ENCODE assay signal across 27 cellular contexts in the genomic region with DNA sequence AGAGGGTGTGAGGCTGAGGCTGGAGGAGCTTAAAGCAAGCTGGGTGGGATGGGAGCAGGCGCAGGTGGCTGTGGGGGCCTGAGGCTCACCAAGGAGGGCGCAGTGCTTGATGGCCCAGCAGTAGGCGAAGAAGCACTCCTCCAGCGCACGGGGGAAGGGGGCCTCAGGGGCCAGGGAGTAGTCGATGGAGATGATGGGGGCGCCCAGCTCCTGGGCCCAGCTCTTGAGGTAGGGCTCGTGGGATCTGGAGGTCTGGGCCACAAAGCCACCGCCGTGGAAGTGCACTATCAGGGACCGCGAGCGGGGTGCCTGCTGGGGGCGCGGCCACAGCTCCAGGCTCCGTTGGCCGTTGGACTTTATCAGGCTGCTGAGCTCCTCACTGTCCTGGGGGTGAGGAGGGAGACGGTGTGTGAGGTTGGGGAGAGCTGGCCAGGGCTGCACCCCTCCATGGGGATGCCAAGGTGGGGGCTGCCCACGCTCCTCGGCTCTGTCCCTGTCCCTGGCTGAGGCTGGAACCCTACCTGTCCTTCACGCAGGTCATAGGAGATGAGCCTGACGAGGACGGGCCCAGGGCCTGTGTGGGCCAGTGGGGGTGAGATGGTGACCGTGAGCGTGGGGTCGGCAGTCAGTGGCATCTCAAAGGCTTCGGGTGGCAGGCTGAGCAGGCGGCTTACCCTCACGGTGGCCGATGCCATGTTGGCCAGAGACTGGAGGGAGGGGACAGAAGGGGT. TPM values are rescaled to one million over a fixed set of nuclear protein-coding genes. Genes with fewer than 3 reads are reported as not detected.
"Had no signal": no experiment of that assay in that cellular context is flagged by ENCODE, and none has a peak within 500 bp of the region (broad histone marks: within the 10 kb centered on the region; RNA-seq: fewer than 3 reads in every experiment).

No MANE protein-coding gene starts in this region.

- H3K9me3 ChIP-seq: heart left ventricle, mucosa of descending colon, prostate gland, right lobe of liver, thoracic aorta, transverse colon had no signal

- H3K27me3 ChIP-seq: heart left ventricle, right lobe of liver, transverse colon had no signal

- H3K4me3 Mint-ChIP-seq: naive thymus-derived CD8-positive, alpha-beta T cell; stimulated activated memory B cell treated with anti-CD40 and anti-IgM and Interleukin-4, amounts not matched to agents 10 μg/mL and 1 μg/mL and 100 μg/mL, for 72 hours; stimulated activated naive CD8-positive, alpha-beta T cell treated with anti-CD3 and anti-CD28 coated beads, Interleukin-15, Interleukin-2, amounts not matched to agents 100 ng/mL and 50 ng/mL, for 24 hours had no signal

- H3K27me3 Mint-ChIP-seq: naive thymus-derived CD8-positive, alpha-beta T cell; stimulated activated memory B cell treated with anti-CD40 and anti-IgM and Interleukin-4, amounts not matched to agents 10 μg/mL and 1 μg/mL and 100 μg/mL, for 72 hours; stimulated activated naive CD8-positive, alpha-beta T cell treated with anti-CD3 and anti-CD28 coated beads, Interleukin-15, Interleukin-2, amounts not matched to agents 100 ng/mL and 50 ng/mL, for 24 hours had no signal

- H3K27ac Mint-ChIP-seq: stimulated activated memory B cell treated with anti-CD40 and anti-IgM and Interleukin-4, amounts not matched to agents 10 μg/mL and 1 μg/mL and 100 μg/mL, for 72 hours; stimulated activated naive CD8-positive, alpha-beta T cell treated with anti-CD3 and anti-CD28 coated beads, Interleukin-15, Interleukin-2, amounts not matched to agents 100 ng/mL and 50 ng/mL, for 24 hours had no signal

- H2AFZ ChIP-seq: neural progenitor cell, parathyroid adenoma had no signal

- H3K4me1 ChIP-seq: prostate gland had no signal

- DNase-seq: effector CD4-positive, alpha-beta T cell; hippocampal formation; mammary epithelial cell; mucosa of descending colon; occipital lobe; stimulated activated CD4-positive, alpha-beta T cell treated with anti-CD3 and anti-CD28 coated beads, Interleukin-4, amount 100 ng/mL, for 1 hour; stimulated activated CD8-positive, alpha-beta memory T cell treated with anti-CD3 and anti-CD28 coated beads, Interleukin-4, amount 100 ng/mL, for 48 hours; transverse colon had no signal

- H3K36me3 ChIP-seq: neural progenitor cell, prostate gland, right lobe of liver, thoracic aorta, transverse colon had no signal

- ATAC-seq: esophagus mucosa; heart left ventricle; left lobe of liver; mucosa of descending colon; naive thymus-derived CD8-positive, alpha-beta T cell; right lobe of liver; stimulated activated memory B cell treated with anti-CD40 and anti-IgM and Interleukin-4, amounts not matched to agents 10 μg/mL and 1 μg/mL and 100 μg/mL, for 72 hours had no signal

- H3K4me2 ChIP-seq: neural progenitor cell had no signal

- H3K4me3 ChIP-seq: coronary artery, heart left ventricle, mucosa of descending colon, neural progenitor cell, prostate gland, right lobe of liver, thoracic aorta, transverse colon had no signal

- H3K27ac ChIP-seq: coronary artery, heart left ventricle, neural progenitor cell, parathyroid adenoma, prostate gland, right lobe of liver, thoracic aorta, transverse colon had no signal

- H3K79me2 ChIP-seq: parathyroid adenoma had no signal

- H3K9ac ChIP-seq: neural progenitor cell, parathyroid adenoma had no signal

- H3K9me3 Mint-ChIP-seq: naive thymus-derived CD8-positive, alpha-beta T cell; neural progenitor cell; stimulated activated memory B cell treated with anti-CD40 and anti-IgM and Interleukin-4, amounts not matched to agents 10 μg/mL and 1 μg/mL and 100 μg/mL, for 72 hours; stimulated activated naive CD8-positive, alpha-beta T cell treated with anti-CD3 and anti-CD28 coated beads, Interleukin-15, Interleukin-2, amounts not matched to agents 100 ng/mL and 50 ng/mL, for 24 hours had no signal

RNA-seq across cellular contexts. Expression of gene CNFN, which starts 17.2 kb away (rescaled TPM):
- total RNA-seq: chondrocyte; fibroblast of lung; frontal cortex; glomerular endothelial cell; left lobe of liver; naive thymus-derived CD8-positive, alpha-beta T cell; occipital lobe; renal cortical epithelial cell; right lobe of liver; thoracic aorta had no signal
- polyA plus RNA-seq: fibroblast of lung had no signal

RNA-seq across cellular contexts. Expression of gene CXCL17, which starts 35.5 kb away (rescaled TPM):
- total RNA-seq: chondrocyte; dermis microvascular lymphatic vessel endothelial cell; fibroblast of lung; frontal cortex; glomerular endothelial cell; heart left ventricle; left lobe of liver; mucosa of descending colon; naive thymus-derived CD8-positive, alpha-beta T cell; renal cortical epithelial cell; subcutaneous adipose tissue; transverse colon had no signal
- polyA plus RNA-seq: fibroblast of lung; heart left ventricle; mammary epithelial cell; naive thymus-derived CD8-positive, alpha-beta T cell had no signal
